Comparison of ENCODE assay signal across 24 cellular contexts in genomic region chrX:108306086-108306485, GRCh38.
"Had no signal": no experiment of that assay in that cellular context is flagged by ENCODE, and none has a peak within 500 bp of the region (broad histone marks: within the 10 kb centered on the region; RNA-seq: fewer than 3 reads in every experiment).

No MANE protein-coding gene starts in this region.

- H3K27me3 Mint-ChIP-seq: activated B cell treated with CpG ODN at 0.5 μM for 24 hours; activated CD4-positive, alpha-beta T cell treated with anti-CD3 and anti-CD28 coated beads, Interleukin-2, amount 10 ng/mL, durations not matched to agents 24 days and 14 days; activated naive CD8-positive, alpha-beta T cell treated with anti-CD3 and anti-CD28 coated beads, Interleukin-2, amount 50 U/mL, for 24 hours had no signal

- H2AFZ ChIP-seq: PC-9 had no signal

- H3K4me3 ChIP-seq: cardiac muscle cell, PC-9 had no signal

- ATAC-seq: activated naive CD4-positive, alpha-beta T cell treated with anti-CD3 and anti-CD28 coated beads, Interleukin-2, amount 50 U/mL, for 72 hours; activated naive CD8-positive, alpha-beta T cell treated with anti-CD3 and anti-CD28 coated beads, Interleukin-2, amount 50 U/mL, for 24 hours; activated T-cell treated with anti-CD3 and anti-CD28 coated beads, Interleukin-2, amount 50 U/mL, for 4 hours; T-helper 17 cell had no signal

- H3K4me2 ChIP-seq: PC-9 had no signal

- H3K27me3 ChIP-seq: brain microvascular endothelial cell, cardiac muscle cell had no signal

- H3K36me3 ChIP-seq: brain microvascular endothelial cell, cardiac muscle cell had no signal

- H3K27ac ChIP-seq: cardiac muscle cell, PC-9 had no signal

- H3K4me1 Mint-ChIP-seq: activated B cell treated with CpG ODN at 0.5 μM for 24 hours; activated CD4-positive, alpha-beta T cell treated with anti-CD3 and anti-CD28 coated beads, Interleukin-2, amount 10 ng/mL, durations not matched to agents 24 days and 14 days; activated naive CD8-positive, alpha-beta T cell treated with anti-CD3 and anti-CD28 coated beads, Interleukin-2, amount 50 U/mL, for 24 hours; T-helper 17 cell had no signal

- H3K9me3 Mint-ChIP-seq: activated B cell treated with CpG ODN at 0.5 μM for 24 hours; activated CD4-positive, alpha-beta memory T cell treated with anti-CD3 and anti-CD28 coated beads for 36 hours; activated CD4-positive, alpha-beta T cell treated with anti-CD3 and anti-CD28 coated beads, Interleukin-2, amount 10 ng/mL, durations not matched to agents 24 days and 14 days; activated naive CD4-positive, alpha-beta T cell treated with anti-CD3 and anti-CD28 coated beads, Interleukin-2, amount 50 U/mL, for 72 hours; activated naive CD8-positive, alpha-beta T cell treated with anti-CD3 and anti-CD28 coated beads, Interleukin-2, amount 50 U/mL, for 24 hours; activated T-cell treated with anti-CD3 and anti-CD28 coated beads, Interleukin-2, amount 50 U/mL, for 4 hours had no signal

- DNase-seq: activated B cell treated with CpG ODN at 0.5 μM for 24 hours; activated CD4-positive, alpha-beta memory T cell treated with anti-CD3 and anti-CD28 coated beads for 36 hours; activated CD4-positive, alpha-beta T cell treated with anti-CD3 and anti-CD28 coated beads for 1 hour; activated CD4-positive, alpha-beta T cell treated with anti-CD3 and anti-CD28 coated beads, Interleukin-2, amount 10 ng/mL, durations not matched to agents 24 days and 14 days; activated CD8-positive, alpha-beta memory T cell treated with anti-CD3 and anti-CD28 coated beads for 24 hours; activated effector memory CD4-positive, alpha-beta T cell treated with anti-CD3 and anti-CD28 coated beads, Interleukin-2, amount 50 U/mL, for 16 hours; activated naive CD4-positive, alpha-beta T cell treated with Interleukin-2 at 50 U/mL for 16 hours; activated naive CD8-positive, alpha-beta T cell treated with anti-CD3 and anti-CD28 coated beads, Interleukin-2, amount 50 U/mL, for 24 hours; activated T-cell treated with anti-CD3 and anti-CD28 coated beads, Interleukin-2, amount 50 U/mL, for 4 hours; amygdala; brain microvascular endothelial cell; KG1; NCI-H1092; NCI-H1417; NCI-H1694; NCI-H2029; NCI-H2107; NCI-H510A treated with DMSO at 0.1 percent for 48 hours; PC-9; SHP77 treated with DMSO at 0.1 percent for 48 hours; T-helper 17 cell; T-helper 9 cell had no signal

- H3K36me3 Mint-ChIP-seq: activated CD4-positive, alpha-beta memory T cell treated with anti-CD3 and anti-CD28 coated beads for 36 hours; activated naive CD4-positive, alpha-beta T cell treated with anti-CD3 and anti-CD28 coated beads, Interleukin-2, amount 50 U/mL, for 72 hours had no signal

- H3K4me3 Mint-ChIP-seq: activated B cell treated with CpG ODN at 0.5 μM for 24 hours; activated CD4-positive, alpha-beta memory T cell treated with anti-CD3 and anti-CD28 coated beads for 36 hours; activated CD4-positive, alpha-beta T cell treated with anti-CD3 and anti-CD28 coated beads, Interleukin-2, amount 10 ng/mL, durations not matched to agents 24 days and 14 days; activated naive CD8-positive, alpha-beta T cell treated with anti-CD3 and anti-CD28 coated beads, Interleukin-2, amount 50 U/mL, for 24 hours; activated T-cell treated with anti-CD3 and anti-CD28 coated beads, Interleukin-2, amount 50 U/mL, for 4 hours; T-helper 17 cell had no signal

- H3K27ac Mint-ChIP-seq: activated B cell treated with CpG ODN at 0.5 μM for 24 hours; activated CD4-positive, alpha-beta memory T cell treated with anti-CD3 and anti-CD28 coated beads for 36 hours; activated CD4-positive, alpha-beta T cell treated with anti-CD3 and anti-CD28 coated beads, Interleukin-2, amount 10 ng/mL, durations not matched to agents 24 days and 14 days; activated naive CD4-positive, alpha-beta T cell treated with anti-CD3 and anti-CD28 coated beads, Interleukin-2, amount 50 U/mL, for 72 hours; activated naive CD8-positive, alpha-beta T cell treated with anti-CD3 and anti-CD28 coated beads, Interleukin-2, amount 50 U/mL, for 24 hours; T-helper 17 cell had no signal
